Comparison of ENCODE assay signal across 18 cellular contexts in genomic region chr1:202004711-202005110, GRCh38. TPM values are rescaled to one million over a fixed set of nuclear protein-coding genes. Genes with fewer than 3 reads are reported as not detected.
"Had no signal": no experiment of that assay in that cellular context is flagged by ENCODE, and none has a peak within 500 bp of the region (broad histone marks: within the 10 kb centered on the region; RNA-seq: fewer than 3 reads in every experiment).

No MANE protein-coding gene starts in this region.

- H3K27me3 ChIP-seq: gastroesophageal sphincter, uterus had no signal

- H3K36me3 ChIP-seq: uterus had no signal

- H3K27ac ChIP-seq: epithelial cell of prostate, gastroesophageal sphincter, uterus had no signal

- H3K4me3 Mint-ChIP-seq: activated naive CD4-positive, alpha-beta T cell treated with anti-CD3 and anti-CD28 coated beads for 36 hours; activated T-helper 17 cell treated with anti-CD3 and anti-CD28 coated beads, Interleukin-2, amount 50 U/mL, for 72 hours; effector memory CD8-positive, alpha-beta T cell; nephron; stimulated activated naive CD8-positive, alpha-beta T cell treated with anti-CD3 and anti-CD28 coated beads, Interleukin-15, Interleukin-2, amounts not matched to agents 100 ng/mL and 50 ng/mL, for 24 hours; T-helper 17 cell had no signal

- ATAC-seq: activated T-helper 17 cell treated with anti-CD3 and anti-CD28 coated beads, Interleukin-2, amount 50 U/mL, for 72 hours; effector memory CD8-positive, alpha-beta T cell; gastroesophageal sphincter; T-helper 17 cell had no signal

- H3K9me3 Mint-ChIP-seq: activated naive CD4-positive, alpha-beta T cell treated with anti-CD3 and anti-CD28 coated beads for 36 hours; activated T-helper 17 cell treated with anti-CD3 and anti-CD28 coated beads, Interleukin-2, amount 50 U/mL, for 72 hours; effector memory CD8-positive, alpha-beta T cell; nephron; stimulated activated naive CD8-positive, alpha-beta T cell treated with anti-CD3 and anti-CD28 coated beads, Interleukin-15, Interleukin-2, amounts not matched to agents 100 ng/mL and 50 ng/mL, for 24 hours had no signal

- H3K27me3 Mint-ChIP-seq: activated T-helper 17 cell treated with anti-CD3 and anti-CD28 coated beads, Interleukin-2, amount 50 U/mL, for 72 hours; effector memory CD8-positive, alpha-beta T cell; stimulated activated naive CD8-positive, alpha-beta T cell treated with anti-CD3 and anti-CD28 coated beads, Interleukin-15, Interleukin-2, amounts not matched to agents 100 ng/mL and 50 ng/mL, for 24 hours; T-helper 17 cell had no signal

- H3K4me1 Mint-ChIP-seq: activated T-helper 17 cell treated with anti-CD3 and anti-CD28 coated beads, Interleukin-2, amount 50 U/mL, for 72 hours had no signal

- H3K9me3 ChIP-seq: gastroesophageal sphincter, uterus had no signal

- DNase-seq: activated CD4-positive, alpha-beta T cell treated with anti-CD3 and anti-CD28 coated beads, Interleukin-2, amount 50 U/mL, for 1 hour; activated CD4-positive, CD25-positive, alpha-beta regulatory T cell; activated naive CD4-positive, alpha-beta T cell treated with anti-CD3 and anti-CD28 coated beads for 36 hours; activated T-cell treated with anti-CD3 and anti-CD28 coated beads for 4 hours; central memory CD4-positive, alpha-beta T cell; cortex of kidney; effector memory CD8-positive, alpha-beta T cell; stimulated activated CD4-positive, alpha-beta T cell treated with anti-CD3 and anti-CD28 coated beads, Interleukin-15, amount 100 ng/mL, for 24 hours; stimulated activated CD4-positive, alpha-beta T cell treated with anti-CD3 and anti-CD28 coated beads, Interleukin-4, amount 100 ng/mL, for 24 hours; T-helper 17 cell; uterus had no signal

- H3K4me3 ChIP-seq: gastroesophageal sphincter, lung, uterus had no signal

- H3K27ac Mint-ChIP-seq: activated naive CD4-positive, alpha-beta T cell treated with anti-CD3 and anti-CD28 coated beads for 36 hours; activated T-helper 17 cell treated with anti-CD3 and anti-CD28 coated beads, Interleukin-2, amount 50 U/mL, for 72 hours; effector memory CD8-positive, alpha-beta T cell; stimulated activated naive CD8-positive, alpha-beta T cell treated with anti-CD3 and anti-CD28 coated beads, Interleukin-15, Interleukin-2, amounts not matched to agents 100 ng/mL and 50 ng/mL, for 24 hours; T-helper 17 cell had no signal

RNA-seq across cellular contexts. Expression of gene LMOD1, which starts 58.4 kb away (rescaled TPM):
- total RNA-seq: activated CD8-positive, alpha-beta memory T cell treated with anti-CD3 and anti-CD28 coated beads for 36 hours; activated naive CD4-positive, alpha-beta T cell treated with anti-CD3 and anti-CD28 coated beads for 36 hours; activated T-helper 17 cell treated with anti-CD3 and anti-CD28 coated beads, Interleukin-2, amount 50 U/mL, for 72 hours; T-helper 17 cell had no signal
